ENCODE assay signal across 21 cellular contexts in genomic region chr1:224127925-224128819, GRCh38.
DNase-seq lines count a peak whose midpoint lies in the region; ATAC-seq, FAIRE-seq and TF ChIP-seq lines count a peak whose summit lies in the region.
"Had no signal": no experiment of that assay in that cellular context is flagged by ENCODE, and none has a peak within 500 bp of the region (broad histone marks: within the 10 kb centered on the region; RNA-seq: fewer than 3 reads in every experiment).

No MANE protein-coding gene starts in this region.

- H3K4me3 ChIP-seq in RWPE2 (ENCODE audit: severe bottlenecking), result no peak overlapping the region
- no peak overlapping the region for H3K4me3 ChIP-seq in epithelial cell of esophagus (ENCODE audit: low read length)
- H3K4me3 ChIP-seq: esophagus squamous epithelium, spleen had no signal

- peak; percentile 62 for ATAC-seq in RWPE2 (ENCODE audit: low read depth)
- ATAC-seq in GM18517 (IDR thresholded peaks at IDR 0.05; ENCODE audit: unreplicated experiment), result no peak
- no peak for ATAC-seq in HG03159 (IDR thresholded peaks at IDR 0.05; ENCODE audit: unreplicated experiment)
- ATAC-seq: left ventricle myocardium superior; stimulated activated naive B cell treated with anti-CD40 and anti-IgM and Interleukin-4, amounts not matched to agents 10 μg/mL and 1 μg/mL and 100 μg/mL, for 72 hours had no signal

- DNase-seq in RWPE2 (ENCODE audit: low spot score) (no peak), epithelial cell of esophagus (ENCODE audit: low read depth) (peak; percentile 38), non-pigmented ciliary epithelial cell (ENCODE audit: low read depth) (peak; percentile 40), NCI-H446 (lab: John Stamatoyannopoulos, UW) (no peak), NCI-H1092 treated with DMSO at 0.1 percent for 48 hours (lab: John Stamatoyannopoulos, UW) (no peak)
- DNase-seq: activated CD4-positive, alpha-beta T cell treated with anti-CD3 and anti-CD28 coated beads for 1 hour; aorta; C1 segment of cervical spinal cord; dermis blood vessel endothelial cell; DMS153; esophagus squamous epithelium; KBM-7; left ventricle myocardium superior; NCI-H1417; SHP77; spleen; stimulated activated naive B cell treated with anti-CD40 and anti-IgM and Interleukin-4, amounts not matched to agents 10 μg/mL and 1 μg/mL and 100 μg/mL, for 72 hours had no signal

- H3K36me3 ChIP-seq in RWPE2 (ENCODE audit: low read depth), result peaks cover 20% of the 10 kb centered on the region

- peaks cover 17% of the 10 kb centered on the region for H3K4me1 ChIP-seq in RWPE2 (ENCODE audit: insufficient read depth, poor library complexity, severe bottlenecking)
- H3K4me1 ChIP-seq: esophagus squamous epithelium, parathyroid adenoma had no signal

- peak overlapping the region; percentile 58 for H3K27ac ChIP-seq in RWPE2 (ENCODE audit: poor library complexity, severe bottlenecking)
- H3K27ac ChIP-seq: esophagus squamous epithelium, parathyroid adenoma, spleen had no signal

- H3K27me3 ChIP-seq in RWPE2 (ENCODE audit: insufficient read depth, poor library complexity, severe bottlenecking), result no peaks in the 10 kb centered on the region
- H3K27me3 ChIP-seq: esophagus squamous epithelium, spleen had no signal

- TF ChIP-seq CTCF in RWPE2 (IDR thresholded peaks at IDR 0.05; ENCODE audit: poor library complexity, severe bottlenecking) (no peak), epithelial cell of esophagus (IDR thresholded peaks at IDR 0.05; ENCODE audit: insufficient read depth, low read depth, low read length, missing control alignments) (no peak)

- H3K9me3 ChIP-seq in RWPE2 (ENCODE audit: severe bottlenecking), result no peaks in the 10 kb centered on the region
- H3K9me3 ChIP-seq: spleen had no signal

- FAIRE-seq in G401.6 (lab: Jason Lieb, UNC), result peak; percentile 76

Comparison
In these comparisons a context has a peak if more than half of its experiments do, and no peak if none do; other contexts are left out.
1. DNase-seq: peak in epithelial cell of esophagus (single experiment) and non-pigmented ciliary epithelial cell (single experiment); none in RWPE2 (single experiment), NCI-H446 (0 of 2) and NCI-H1092 treated with DMSO at 0.1 percent for 48 hours (single experiment).